11 cellular contexts compared by ENCODE assay signal in the genomic region with DNA sequence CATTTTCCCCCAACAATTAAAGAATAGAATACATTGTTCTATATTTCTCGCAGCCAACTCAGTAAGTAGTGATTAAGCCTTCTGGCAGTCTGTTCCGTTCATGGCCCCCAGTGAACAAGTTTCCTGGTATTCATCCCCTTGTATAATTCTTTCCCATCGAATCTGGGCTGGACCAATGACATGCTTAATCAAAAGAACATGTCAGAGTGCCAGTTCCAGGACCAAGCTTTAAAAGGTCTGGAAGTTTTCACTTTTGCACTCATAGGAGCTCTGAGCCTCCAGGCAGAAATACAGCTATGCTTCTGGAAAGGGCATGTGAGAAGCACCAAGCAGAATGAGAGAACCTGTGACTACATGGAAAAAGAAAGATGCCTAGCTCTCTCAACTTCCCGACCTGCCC. TPM values are rescaled to one million over a fixed set of nuclear protein-coding genes. Genes with fewer than 3 reads are reported as not detected.
DNase-seq lines count a peak whose midpoint lies in the region; ATAC-seq and TF ChIP-seq lines count a peak whose summit lies in the region.
"Had no signal": no experiment of that assay in that cellular context is flagged by ENCODE, and none has a peak within 500 bp of the region (broad histone marks: within the 10 kb centered on the region; RNA-seq: fewer than 3 reads in every experiment).

No MANE protein-coding gene starts in this region.

- no CpG with 5 or more reads among the region's 4 CpGs for WGBS in neuronal stem cell (ENCODE audit: extremely low coverage in 2 of 2, insufficient read length in 2 of 2, insufficient replicate concordance in 1 of 2), 2 donors

- no peak overlapping the region for H2AK5ac ChIP-seq in neuronal stem cell (ENCODE audit: low read depth, low read length)

- no peak overlapping the region for H2BK12ac ChIP-seq in neuronal stem cell (ENCODE audit: low read length)

- H3K4me3 ChIP-seq in neuronal stem cell (ENCODE audit: low read length in 2 of 2) (no peak overlapping the region), WERI-Rb-1 (ENCODE audit: low read depth, low read length) (no peak overlapping the region)

- H3K18ac ChIP-seq in neuronal stem cell (ENCODE audit: low read length), result no peak overlapping the region

- H3K4ac ChIP-seq in neuronal stem cell (ENCODE audit: low read length), result no peak overlapping the region

- no peak overlapping the region for H2BK15ac ChIP-seq in neuronal stem cell (ENCODE audit: low read length)

- H3K36me3 ChIP-seq in neuronal stem cell (replicated peaks in 1 of 2; ENCODE audit: control insufficient read depth in 2 of 2, insufficient read depth in 2 of 2, low read length in 2 of 2) (no peaks in the 10 kb centered on the region), WERI-Rb-1 (no peaks in the 10 kb centered on the region)
- H3K36me3 ChIP-seq: sigmoid colon had no signal

- no peak overlapping the region for H2BK5ac ChIP-seq in neuronal stem cell (ENCODE audit: low read length)

- no peak overlapping the region for H3K9ac ChIP-seq in neuronal stem cell (ENCODE audit: low read depth, low read length, poor library complexity)

- no peak overlapping the region for H3K23ac ChIP-seq in neuronal stem cell (ENCODE audit: low read depth, low read length, poor library complexity)

- no peaks in the 10 kb centered on the region for H3K79me1 ChIP-seq in neuronal stem cell (ENCODE audit: low read depth, low read length)

- no peaks in the 10 kb centered on the region for H3K27me3 ChIP-seq in neuronal stem cell (ENCODE audit: control insufficient read depth in 3 of 3, insufficient read depth in 3 of 3, low read depth in 1 of 3, low read length in 3 of 3)
- no peaks in the 10 kb centered on the region for H3K27me3 ChIP-seq in WERI-Rb-1 (ENCODE audit: insufficient read depth, low read depth, severe bottlenecking)
- H3K27me3 ChIP-seq: sigmoid colon had no signal

- DNase-seq in Daoy (ENCODE audit: low read depth), result peak; percentile 23
- peak; percentile 46 for DNase-seq in LHCN-M2 (ENCODE audit: low read depth)
- DNase-seq in epidermal melanocyte (ENCODE audit: insufficient read length, low spot score), result peak; percentile 19
- no peak for DNase-seq in neuronal stem cell (ENCODE audit: low spot score)
- DNase-seq in activated effector memory CD4-positive, alpha-beta T cell treated with Interleukin-2 at 50 U/mL for 16 hours, result no peak
- DNase-seq in WERI-Rb-1, result no peak
- DNase-seq: DMS153, KBM-7, NCI-H2081 treated with DMSO at 0.1 percent for 48 hours, sigmoid colon had no signal

- H4K8ac ChIP-seq in neuronal stem cell (ENCODE audit: low read depth, low read length), result no peak overlapping the region

- no peak overlapping the region for H3K4me2 ChIP-seq in neuronal stem cell (ENCODE audit: insufficient read depth, low read length, poor library complexity, severe bottlenecking)

- H3K9me3 ChIP-seq in neuronal stem cell (replicated peaks in 1 of 2; ENCODE audit: control insufficient read depth in 2 of 2, insufficient read depth in 1 of 2, low read depth in 1 of 2, low read length in 2 of 2) (no peaks in the 10 kb centered on the region), WERI-Rb-1 (ENCODE audit: severe bottlenecking) (no peaks in the 10 kb centered on the region)
- H3K9me3 ChIP-seq: sigmoid colon had no signal

- H2BK120ac ChIP-seq in neuronal stem cell (ENCODE audit: low read depth, low read length), result no peak overlapping the region

- H2AFZ ChIP-seq in neuronal stem cell (ENCODE audit: low read length), result peak overlapping the region; percentile 27

- H3K27ac ChIP-seq in neuronal stem cell (replicated peaks; ENCODE audit: low read length) (no peak overlapping the region), WERI-Rb-1 (no peak overlapping the region)

- H4K91ac ChIP-seq in neuronal stem cell (ENCODE audit: low read depth, low read length, poor library complexity), result no peak overlapping the region

- H3K4me1 ChIP-seq in neuronal stem cell (ENCODE audit: control insufficient read depth in 2 of 2, insufficient read depth in 1 of 2, low read depth in 1 of 2, low read length in 2 of 2), result no peaks in the 10 kb centered on the region

- ATAC-seq in HG03521 (IDR thresholded peaks at IDR 0.05; ENCODE audit: unreplicated experiment), result no peak

- no peak overlapping the region for H3K14ac ChIP-seq in neuronal stem cell (ENCODE audit: low read length)

- TF ChIP-seq CTCF in WERI-Rb-1 (IDR thresholded peaks at IDR 0.05; ENCODE audit: low read depth, low read length), result no peak

RNA-seq across cellular contexts. Expression of a gene that starts 22.5 kb away (rescaled TPM):
- 9.1 and 14.3 TPM in 2 replicates for total RNA-seq in Daoy (2014; rRNA removed; shearing (Covaris generic))
- 39.9 and 46.6 TPM in 2 replicates for total RNA-seq in LHCN-M2 (2014; rRNA removed)
- 5.7 TPM for polyA plus RNA-seq in LHCN-M2 (2012)
- 0.50 TPM for polyA plus RNA-seq in neuronal stem cell (2013, experiment 1 of 2)
- polyA plus RNA-seq in neuronal stem cell (2013, experiment 2 of 2), result 0.66 TPM

Comparison
In these comparisons a context has a peak if more than half of its experiments do, and no peak if none do; other contexts are left out.
1. DNase-seq: peak in Daoy (single experiment), LHCN-M2 (single experiment) and epidermal melanocyte (single experiment); none in neuronal stem cell (single experiment), activated effector memory CD4-positive, alpha-beta T cell treated with Interleukin-2 at 50 U/mL for 16 hours (single experiment) and WERI-Rb-1 (single experiment).